Comparison of ENCODE assay signal across 17 cellular contexts in genomic region chr11:76642341-76642740, GRCh38. TPM values are rescaled to one million over a fixed set of nuclear protein-coding genes. Genes with fewer than 3 reads are reported as not detected.
A peak's percentile ranks its signal among the peaks of the same experiment; 100 is the strongest.
DNase-seq lines count a peak whose midpoint lies in the region; ATAC-seq and TF ChIP-seq lines count a peak whose summit lies in the region.
"Had no signal": no experiment of that assay in that cellular context is flagged by ENCODE, and none has a peak within 500 bp of the region (broad histone marks: within the 10 kb centered on the region; RNA-seq: fewer than 3 reads in every experiment).

No MANE protein-coding gene starts in this region.

- no peaks in the 10 kb centered on the region for H3K36me3 ChIP-seq in upper lobe of right lung
- H3K36me3 ChIP-seq: left ventricle myocardium inferior, uterus had no signal

- peak; percentile 87 for DNase-seq in activated CD8-positive, alpha-beta T cell treated with anti-CD3 and anti-CD28 coated beads for 36 hours
- no peak for DNase-seq in activated CD8-positive, alpha-beta T cell treated with anti-CD3 and anti-CD28 coated beads, Interleukin-2, amount 10 ng/mL, durations not matched to agents 7 days and 5 days
- peak; percentile 17 to 28 for DNase-seq in activated CD4-positive, alpha-beta T cell treated with anti-CD3 and anti-CD28 coated beads for 4 hours
- peak; percentile 19 for DNase-seq in effector CD4-positive, alpha-beta T cell
- DNase-seq in stimulated activated CD8-positive, alpha-beta memory T cell treated with anti-CD3 and anti-CD28 coated beads, Interleukin-7, amount 100 ng/mL, for 4 hours (ENCODE audit: low read depth in 2 of 2), result peak; percentile 23 to 27
- DNase-seq in upper lobe of right lung (no peak), Ammon's horn (ENCODE audit: low spot score) (no peak)
- DNase-seq: cerebellar nuclear complex; DMS 273 treated with DMSO at 0.1 percent for 48 hours; erythroblast; IMR-90; left ventricle myocardium inferior; NCI-H1105 treated with DMSO at 0.1 percent for 48 hours; NK-92 treated with Interleukin-12 subunit alpha and Interleukin-12 subunit beta, amount 100 ng/mL, for 24 hours; uterus had no signal

- POLR2A ChIA-PET in activated CD8-positive, alpha-beta T cell treated with anti-CD3 and anti-CD28 coated beads for 36 hours (lab: Charles Lee), result interaction anchor here (1.0 to 1.4 kb wide), 2 partner anchors 13 to 38 kb away, joined by 3 read pairs; no protein-coding TSS in a partner anchor
- POLR2A ChIA-PET in activated CD8-positive, alpha-beta T cell treated with anti-CD3 and anti-CD28 coated beads, Interleukin-2, amount 10 ng/mL, durations not matched to agents 7 days and 5 days (lab: Charles Lee), result no interaction called here

- peaks cover 29% of the 10 kb centered on the region for H3K4me1 Mint-ChIP-seq in activated CD8-positive, alpha-beta T cell treated with anti-CD3 and anti-CD28 coated beads for 36 hours (ENCODE audit: low read depth)
- H3K4me1 Mint-ChIP-seq in activated CD8-positive, alpha-beta T cell treated with anti-CD3 and anti-CD28 coated beads, Interleukin-2, amount 10 ng/mL, durations not matched to agents 7 days and 5 days (ENCODE audit: low read depth), result peaks cover 4% of the 10 kb centered on the region

- H3K27ac ChIP-seq in upper lobe of right lung, result no peak overlapping the region
- H3K27ac ChIP-seq: left ventricle myocardium inferior, uterus had no signal

- H3K27ac Mint-ChIP-seq in activated CD8-positive, alpha-beta T cell treated with anti-CD3 and anti-CD28 coated beads for 36 hours, result peak overlapping the region; percentile 94
- H3K27ac Mint-ChIP-seq in activated CD8-positive, alpha-beta T cell treated with anti-CD3 and anti-CD28 coated beads, Interleukin-2, amount 10 ng/mL, durations not matched to agents 7 days and 5 days, result no peak overlapping the region

- CTCF ChIA-PET in activated CD8-positive, alpha-beta T cell treated with anti-CD3 and anti-CD28 coated beads for 36 hours (lab: Charles Lee), result interaction anchor here (1.0 kb wide), 1 partner anchor 43 kb away, joined by 3 read pairs; no protein-coding TSS in a partner anchor
- CTCF ChIA-PET in activated CD8-positive, alpha-beta T cell treated with anti-CD3 and anti-CD28 coated beads, Interleukin-2, amount 10 ng/mL, durations not matched to agents 7 days and 5 days (lab: Charles Lee), result no interaction called here

- intact Hi-C loops in activated CD8-positive, alpha-beta T cell treated with anti-CD3 and anti-CD28 coated beads for 36 hours (cut with micrococcal nuclease), result no loop called here
- intact Hi-C loops in upper lobe of right lung (cut with DNase I), result no loop called here

- no peaks in the 10 kb centered on the region for H3K9me3 ChIP-seq in upper lobe of right lung

- H3K4me3 ChIP-seq in upper lobe of right lung, result no peak overlapping the region
- H3K4me3 ChIP-seq: left ventricle myocardium inferior, uterus had no signal

- peak; percentile 97 for ATAC-seq in activated CD8-positive, alpha-beta T cell treated with anti-CD3 and anti-CD28 coated beads for 36 hours
- no peak for ATAC-seq in activated CD8-positive, alpha-beta T cell treated with anti-CD3 and anti-CD28 coated beads, Interleukin-2, amount 10 ng/mL, durations not matched to agents 7 days and 5 days
- no peak for ATAC-seq in upper lobe of right lung
- no peak for ATAC-seq in GM19397 (IDR thresholded peaks at IDR 0.05; ENCODE audit: unreplicated experiment)

- no peaks in the 10 kb centered on the region for H3K27me3 ChIP-seq in upper lobe of right lung
- H3K27me3 ChIP-seq: uterus had no signal

- H3K4me3 Mint-ChIP-seq in activated CD8-positive, alpha-beta T cell treated with anti-CD3 and anti-CD28 coated beads for 36 hours, result peak overlapping the region; percentile 52
- H3K4me3 Mint-ChIP-seq in activated CD8-positive, alpha-beta T cell treated with anti-CD3 and anti-CD28 coated beads, Interleukin-2, amount 10 ng/mL, durations not matched to agents 7 days and 5 days, result no peak overlapping the region
- H3K4me3 Mint-ChIP-seq: neural crest cell had no signal

- peaks cover 4% of the 10 kb centered on the region for H3K9me3 Mint-ChIP-seq in activated CD8-positive, alpha-beta T cell treated with anti-CD3 and anti-CD28 coated beads for 36 hours
- H3K9me3 Mint-ChIP-seq in activated CD8-positive, alpha-beta T cell treated with anti-CD3 and anti-CD28 coated beads, Interleukin-2, amount 10 ng/mL, durations not matched to agents 7 days and 5 days (ENCODE audit: insufficient read depth), result no peaks in the 10 kb centered on the region

- H3K36me3 Mint-ChIP-seq in activated CD8-positive, alpha-beta T cell treated with anti-CD3 and anti-CD28 coated beads for 36 hours (ENCODE audit: low read depth), result no peaks in the 10 kb centered on the region
- no peaks in the 10 kb centered on the region for H3K36me3 Mint-ChIP-seq in activated CD8-positive, alpha-beta T cell treated with anti-CD3 and anti-CD28 coated beads, Interleukin-2, amount 10 ng/mL, durations not matched to agents 7 days and 5 days (ENCODE audit: low read depth)

- no peak for TF ChIP-seq CTCF in activated CD8-positive, alpha-beta T cell treated with anti-CD3 and anti-CD28 coated beads for 36 hours (IDR thresholded peaks at IDR 0.05)
- no peak for TF ChIP-seq CTCF in upper lobe of right lung (IDR thresholded peaks at IDR 0.05)

- peaks cover 46% of the 10 kb centered on the region for H3K27me3 Mint-ChIP-seq in activated CD8-positive, alpha-beta T cell treated with anti-CD3 and anti-CD28 coated beads for 36 hours
- peaks cover 50% of the 10 kb centered on the region for H3K27me3 Mint-ChIP-seq in activated CD8-positive, alpha-beta T cell treated with anti-CD3 and anti-CD28 coated beads, Interleukin-2, amount 10 ng/mL, durations not matched to agents 7 days and 5 days (ENCODE audit: low read depth)

- H3K4me1 ChIP-seq in upper lobe of right lung, result peaks cover 10% of the 10 kb centered on the region
- H3K4me1 ChIP-seq: uterus had no signal

RNA-seq across cellular contexts. Expression of gene LRRC32, which starts 28.2 kb away (rescaled TPM):
- total RNA-seq in activated CD8-positive, alpha-beta T cell treated with anti-CD3 and anti-CD28 coated beads for 36 hours, result 10 to 100 TPM; 23.2 to 24.5 TPM
- under 1 TPM; 0.23 to 0.32 TPM for total RNA-seq in activated CD8-positive, alpha-beta T cell treated with anti-CD3 and anti-CD28 coated beads, Interleukin-2, amount 10 ng/mL, durations not matched to agents 7 days and 5 days
- 111 TPM for total RNA-seq in upper lobe of right lung

Comparison
In these comparisons a context has a peak if more than half of its experiments do, and no peak if none do; other contexts are left out.
1. DNase-seq: peak in activated CD8-positive, alpha-beta T cell treated with anti-CD3 and anti-CD28 coated beads for 36 hours (single experiment), activated CD4-positive, alpha-beta T cell treated with anti-CD3 and anti-CD28 coated beads for 4 hours (2 of 2), effector CD4-positive, alpha-beta T cell (single experiment) and stimulated activated CD8-positive, alpha-beta memory T cell treated with anti-CD3 and anti-CD28 coated beads, Interleukin-7, amount 100 ng/mL, for 4 hours (2 of 2); none in activated CD8-positive, alpha-beta T cell treated with anti-CD3 and anti-CD28 coated beads, Interleukin-2, amount 10 ng/mL, durations not matched to agents 7 days and 5 days (single experiment), upper lobe of right lung (single experiment) and Ammon's horn (single experiment).
2. RNA of gene LRRC32, which starts 28.2 kb away (total RNA-seq): 111 TPM in upper lobe of right lung (single experiment) and 23.2 to 24.5 TPM in activated CD8-positive, alpha-beta T cell treated with anti-CD3 and anti-CD28 coated beads for 36 hours; 0.23 to 0.32 TPM in activated CD8-positive, alpha-beta T cell treated with anti-CD3 and anti-CD28 coated beads, Interleukin-2, amount 10 ng/mL, durations not matched to agents 7 days and 5 days; every median in the first group is over 10 times any median in the second.